14 cellular contexts compared by ENCODE assay signal in the genomic region with DNA sequence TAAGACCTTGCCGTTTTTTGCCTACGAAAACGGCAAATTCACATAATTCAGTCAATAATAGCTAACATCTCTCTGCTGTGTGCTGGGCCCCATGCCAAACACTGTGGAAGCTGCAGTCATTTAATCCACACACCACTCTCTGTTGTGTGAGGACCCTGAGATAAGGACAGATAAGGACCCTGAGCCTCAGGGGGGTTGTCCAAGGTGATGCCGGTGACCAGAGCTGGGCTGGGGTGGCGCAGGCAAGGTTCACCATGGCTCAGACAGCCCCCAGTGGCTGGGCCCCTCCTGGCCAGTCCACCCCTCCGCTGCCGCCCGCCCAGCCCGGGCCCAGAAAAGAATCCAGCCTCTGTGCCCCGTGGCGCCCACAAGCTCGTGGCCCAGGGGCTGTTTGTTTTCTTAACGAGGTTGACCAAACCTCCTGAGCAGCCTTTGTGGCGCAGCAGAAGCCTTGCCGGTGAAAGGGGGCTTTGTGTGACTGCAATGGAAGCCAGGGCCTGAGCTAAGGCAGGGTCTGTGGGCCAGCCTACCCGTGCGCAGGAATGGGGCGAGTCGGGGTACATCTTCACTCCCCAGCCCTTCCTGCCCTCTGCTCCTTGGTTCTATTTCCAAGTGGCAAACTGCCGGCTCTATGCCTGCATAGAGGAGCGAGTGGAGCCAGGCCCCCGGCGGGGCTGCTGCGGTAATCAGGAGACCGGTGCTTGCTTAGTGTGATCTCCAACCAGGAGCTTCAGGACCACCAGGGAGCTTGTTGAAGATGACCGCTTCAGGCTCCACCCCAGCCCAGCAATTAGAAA. TPM values are rescaled to one million over a fixed set of nuclear protein-coding genes. Genes with fewer than 3 reads are reported as not detected.
A peak's percentile ranks its signal among the peaks of the same experiment; 100 is the strongest.
DNase-seq lines count a peak whose midpoint lies in the region; TF ChIP-seq lines count a peak whose summit lies in the region.
"Had no signal": no experiment of that assay in that cellular context is flagged by ENCODE, and none has a peak within 500 bp of the region (broad histone marks: within the 10 kb centered on the region; RNA-seq: fewer than 3 reads in every experiment).

No MANE protein-coding gene starts in this region.

- no peaks in the 10 kb centered on the region for H3K27me3 ChIP-seq in vagina

- no peak overlapping the region for H3K27ac ChIP-seq in vagina

- peaks cover 0 to 27% of the 10 kb centered on the region in 2 donors for H3K36me3 ChIP-seq in vagina

- no peaks in the 10 kb centered on the region for H3K9me3 ChIP-seq in vagina

- no peak for TF ChIP-seq CTCF in vagina (IDR thresholded peaks at IDR 0.05)

- TF ChIP-seq POLR2A in vagina (IDR thresholded peaks at IDR 0.05) = no peak

- DNase-seq in NCI-H2227 treated with DMSO at 0.1 percent for 48 hours (lab: John Stamatoyannopoulos, UW) (peak; percentile 10), astrocyte of the hippocampus (ENCODE audit: low read depth, low spot score) (peak; percentile 81), midbrain (lab: John Stamatoyannopoulos, UW) (peak; percentile 50), vagina (ENCODE audit: extremely low spot score in 2 of 2) (no peak), SHP77 treated with DMSO at 0.1 percent for 48 hours (lab: John Stamatoyannopoulos, UW) (no peak), NCI-H1417 (lab: John Stamatoyannopoulos, UW) (no peak)
- DNase-seq: activated CD4-positive, alpha-beta T cell treated with anti-CD3 and anti-CD28 coated beads for 36 hours; aorta; kidney glomerular epithelial cell; natural killer cell; NCI-H1930; SW 1271 had no signal

- no peak overlapping the region for H3K4me3 ChIP-seq in vagina
- H3K4me3 ChIP-seq: GM23338 had no signal

- peaks cover 11% of the 10 kb centered on the region for H3K4me1 ChIP-seq in vagina

- intact Hi-C loops in vagina (cut with DNase I) = no loop called here

RNA-seq across cellular contexts. Expression of gene SNX22, which starts 4.4 kb away (rescaled TPM):
- total RNA-seq in vagina = not detected
- total RNA-seq: Daoy had no signal

RNA-seq across cellular contexts. Expression of gene PPIB, which starts 15.7 kb away (rescaled TPM):
- 451 TPM for total RNA-seq in vagina

RNA-seq across cellular contexts. Expression of gene SNX1, which starts 51.3 kb away (rescaled TPM):
- total RNA-seq in vagina = 92.8 TPM

RNA-seq across cellular contexts. Expression of gene CIAO2A, which starts 53.4 kb away (rescaled TPM):
- total RNA-seq in vagina = 36.1 TPM

Comparison
In these comparisons a context has a peak if more than half of its experiments do, and no peak if none do; other contexts are left out.
1. DNase-seq: peak in NCI-H2227 treated with DMSO at 0.1 percent for 48 hours (single experiment), astrocyte of the hippocampus (single experiment) and midbrain (single experiment); none in vagina (0 of 2), SHP77 treated with DMSO at 0.1 percent for 48 hours (single experiment) and NCI-H1417 (0 of 3).